9 cellular contexts compared by ENCODE assay signal in the genomic region with DNA sequence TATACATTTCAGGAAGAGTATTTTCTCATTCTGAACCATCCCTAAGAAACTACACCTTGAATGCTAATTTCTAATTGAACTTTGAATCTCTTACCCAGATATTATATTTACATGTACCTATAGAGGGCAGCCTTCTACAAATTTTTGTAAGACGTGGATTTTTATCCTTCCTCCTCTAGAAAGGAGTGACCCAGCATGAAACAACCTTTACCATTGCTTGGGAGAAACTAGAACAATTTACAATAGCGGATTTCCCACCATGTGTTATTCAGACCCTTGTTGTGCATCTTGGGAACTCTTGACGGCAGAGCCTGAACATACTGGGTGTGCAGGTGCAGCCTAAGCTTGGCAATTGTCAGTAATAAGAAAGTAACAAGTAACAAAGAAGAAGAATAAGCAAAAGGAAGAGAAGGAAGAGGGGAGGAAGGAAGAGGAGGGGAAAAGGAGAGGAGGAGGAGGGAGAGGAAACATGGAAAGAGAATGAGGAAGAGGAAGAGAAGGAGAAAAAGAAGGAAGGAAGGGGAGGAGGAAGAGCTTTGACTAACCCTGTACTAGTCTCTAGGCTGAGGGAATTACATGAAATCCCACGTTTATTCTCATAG. TPM values are rescaled to one million over a fixed set of nuclear protein-coding genes. Genes with fewer than 3 reads are reported as not detected.
DNase-seq lines count a peak whose midpoint lies in the region; ATAC-seq, FAIRE-seq and TF ChIP-seq lines count a peak whose summit lies in the region.
"Had no signal": no experiment of that assay in that cellular context is flagged by ENCODE, and none has a peak within 500 bp of the region (broad histone marks: within the 10 kb centered on the region; RNA-seq: fewer than 3 reads in every experiment).

No MANE protein-coding gene starts in this region.

- H3K9ac ChIP-seq in kidney (ENCODE audit: low read length in 2 of 2) = no peak overlapping the region

- H3K27ac ChIP-seq in kidney (ENCODE audit: low read depth in 2 of 2, low read length in 2 of 2) (no peak overlapping the region), tibial nerve (no peak overlapping the region)

- intact Hi-C loops in kidney (cut with DNase I) = no loop called here
- intact Hi-C loops in activated CD4-positive, alpha-beta memory T cell treated with anti-CD3 and anti-CD28 coated beads for 36 hours (cut with micrococcal nuclease) = loop anchor here (1.0 to 10.0 kb wide), 6 partner anchors 58 to 295 kb away; a partner anchor contains a TSS

- peak; percentile 30 to 62 for ATAC-seq in activated T-cell treated with anti-CD3 and anti-CD28 coated beads, Interleukin-2, amount 50 U/mL, for 4 hours
- peak; percentile 62 for ATAC-seq in HG02884 (IDR thresholded peaks at IDR 0.05; ENCODE audit: unreplicated experiment)

- no peaks in the 10 kb centered on the region for H3K36me3 ChIP-seq in kidney (ENCODE audit: control insufficient read depth in 1 of 2, insufficient read depth in 2 of 2, low read length in 2 of 2)
- H3K36me3 ChIP-seq in tibial nerve = no peaks in the 10 kb centered on the region

- H3K27me3 ChIP-seq in tibial nerve = no peaks in the 10 kb centered on the region

- no peak overlapping the region for H3K27ac Mint-ChIP-seq in activated CD4-positive, alpha-beta memory T cell treated with anti-CD3 and anti-CD28 coated beads for 36 hours
- H3K27ac Mint-ChIP-seq: activated naive CD4-positive, alpha-beta T cell treated with anti-CD3 and anti-CD28 coated beads, Interleukin-2, amount 50 U/mL, for 24 hours had no signal

- peak; percentile 90 for FAIRE-seq in kidney (lab: Jason Lieb, UNC)

- TF ChIP-seq POLR2A in tibial nerve (IDR thresholded peaks at IDR 0.05) = no peak

- peaks cover 4% of the 10 kb centered on the region for H3K27me3 Mint-ChIP-seq in activated T-cell treated with anti-CD3 and anti-CD28 coated beads, Interleukin-2, amount 50 U/mL, for 4 hours (ENCODE audit: low read depth)
- H3K27me3 Mint-ChIP-seq in activated CD4-positive, alpha-beta memory T cell treated with anti-CD3 and anti-CD28 coated beads for 36 hours = peaks cover 5% of the 10 kb centered on the region

- POLR2A ChIA-PET in activated CD4-positive, alpha-beta memory T cell treated with anti-CD3 and anti-CD28 coated beads for 36 hours (lab: Charles Lee) = interaction anchor here (0.8 kb wide), 1 partner anchor 144 kb away, joined by 4 read pairs; a partner anchor contains a TSS

- peaks cover 2% of the 10 kb centered on the region for H3K4me1 Mint-ChIP-seq in activated T-cell treated with anti-CD3 and anti-CD28 coated beads, Interleukin-2, amount 50 U/mL, for 4 hours (ENCODE audit: low read depth)
- peaks cover 4% of the 10 kb centered on the region for H3K4me1 Mint-ChIP-seq in activated CD4-positive, alpha-beta memory T cell treated with anti-CD3 and anti-CD28 coated beads for 36 hours (ENCODE audit: low read depth)

- 8 to 13% methylated on average over 4 of the region's 4 CpGs for WGBS in tibial nerve, 2 donors

- in situ Hi-C loops in T47D (cut with HindIII; ENCODE audit: low pct_unique_long_range_greater_than_20kb, low sequenced_read_pairs) = no loop called here

- H3K4me3 Mint-ChIP-seq in activated T-cell treated with anti-CD3 and anti-CD28 coated beads, Interleukin-2, amount 50 U/mL, for 4 hours = no peak overlapping the region
- H3K4me3 Mint-ChIP-seq in activated CD4-positive, alpha-beta memory T cell treated with anti-CD3 and anti-CD28 coated beads for 36 hours = no peak overlapping the region
- H3K4me3 Mint-ChIP-seq: activated naive CD4-positive, alpha-beta T cell treated with anti-CD3 and anti-CD28 coated beads, Interleukin-2, amount 50 U/mL, for 24 hours had no signal

- H3K4me1 ChIP-seq in kidney (ENCODE audit: control insufficient read depth in 1 of 2, insufficient read depth in 1 of 2, low read depth in 1 of 2, low read length in 2 of 2) = peaks cover 0 to 2% of the 10 kb centered on the region in 2 donors
- H3K4me1 ChIP-seq in tibial nerve = no peaks in the 10 kb centered on the region

- CTCF ChIA-PET in activated CD4-positive, alpha-beta memory T cell treated with anti-CD3 and anti-CD28 coated beads for 36 hours (lab: Charles Lee) = interaction anchor here (0.6 to 3.1 kb wide), 27 partner anchors 9 to 1247 kb away, joined by 3 to 39 read pairs (median 3); a partner anchor contains a TSS

- H3K9me3 Mint-ChIP-seq in activated T-cell treated with anti-CD3 and anti-CD28 coated beads, Interleukin-2, amount 50 U/mL, for 4 hours = no peaks in the 10 kb centered on the region
- H3K9me3 Mint-ChIP-seq in activated CD4-positive, alpha-beta memory T cell treated with anti-CD3 and anti-CD28 coated beads for 36 hours = no peaks in the 10 kb centered on the region
- H3K9me3 Mint-ChIP-seq: activated naive CD4-positive, alpha-beta T cell treated with anti-CD3 and anti-CD28 coated beads, Interleukin-2, amount 50 U/mL, for 24 hours had no signal

- H3K9me3 ChIP-seq in kidney (ENCODE audit: control insufficient read depth in 1 of 2, low read length in 2 of 2) = no peaks in the 10 kb centered on the region
- H3K9me3 ChIP-seq in tibial nerve = no peaks in the 10 kb centered on the region

- DNase-seq in activated T-cell treated with anti-CD3 and anti-CD28 coated beads, Interleukin-2, amount 50 U/mL, for 4 hours = no peak
- no peak for DNase-seq in activated T-cell treated with anti-CD3 and anti-CD28 coated beads, Interleukin-2, amount 50 U/mL, for 1 hour
- DNase-seq in NCI-H748 (lab: John Stamatoyannopoulos, UW; ENCODE audit: unreplicated experiment) (peak; percentile 58), T47D (ENCODE audit: low read depth in 1 of 2, low spot score in 1 of 2) (peak; percentile 11 to 46), kidney (no peak), tibial nerve (ENCODE audit: low spot score in 2 of 2) (no peak)
- DNase-seq in activated CD4-positive, alpha-beta memory T cell treated with anti-CD3 and anti-CD28 coated beads for 36 hours = no peak

- no peaks in the 10 kb centered on the region for H3K36me3 Mint-ChIP-seq in activated T-cell treated with anti-CD3 and anti-CD28 coated beads, Interleukin-2, amount 50 U/mL, for 4 hours (ENCODE audit: insufficient read depth)
- H3K36me3 Mint-ChIP-seq in activated CD4-positive, alpha-beta memory T cell treated with anti-CD3 and anti-CD28 coated beads for 36 hours = no peaks in the 10 kb centered on the region
- H3K36me3 Mint-ChIP-seq: activated naive CD4-positive, alpha-beta T cell treated with anti-CD3 and anti-CD28 coated beads, Interleukin-2, amount 50 U/mL, for 24 hours had no signal

- H3K4me3 ChIP-seq in kidney (ENCODE audit: low read length in 2 of 2) = no peak overlapping the region
- no peak overlapping the region for H3K4me3 ChIP-seq in tibial nerve

- TF ChIP-seq EP300 in tibial nerve (IDR thresholded peaks at IDR 0.05) = peak in 1 of 2 donors; percentile 27

- TF ChIP-seq CTCF in kidney (IDR thresholded peaks at IDR 0.05; ENCODE audit: borderline replicate concordance, extremely low read depth, insufficient read depth) (peak; percentile 37), tibial nerve (IDR thresholded peaks at IDR 0.05) (peak in 4 of 5 experiments; percentile 22 to 51 (median 40))

RNA-seq across cellular contexts. Expression of a gene that starts 10.8 kb away (rescaled TPM):
- total RNA-seq in activated T-cell treated with anti-CD3 and anti-CD28 coated beads, Interleukin-2, amount 50 U/mL, for 4 hours = not detected
- total RNA-seq in kidney (not detected), tibial nerve (not detected)
- not detected for polyA plus RNA-seq in kidney (ENCODE audit: insufficient read depth, low read depth, low replicate concordance)
- total RNA-seq in activated CD4-positive, alpha-beta memory T cell treated with anti-CD3 and anti-CD28 coated beads for 36 hours = not detected

RNA-seq across cellular contexts. Expression of a gene that starts 44.1 kb away (rescaled TPM):
- not detected for total RNA-seq in activated T-cell treated with anti-CD3 and anti-CD28 coated beads, Interleukin-2, amount 50 U/mL, for 4 hours
- total RNA-seq in kidney (7.5 TPM), tibial nerve (1 to 10 TPM in 2 of 4 donors, under 1 TPM in 1, not detected in 1; 0.84 to 1.5 (median 1.4) TPM)
- 13.8 TPM for polyA plus RNA-seq in kidney (ENCODE audit: insufficient read depth, low read depth, low replicate concordance)
- not detected for total RNA-seq in activated CD4-positive, alpha-beta memory T cell treated with anti-CD3 and anti-CD28 coated beads for 36 hours

RNA-seq across cellular contexts. Expression of a gene that starts 45.7 kb away (rescaled TPM):
- not detected for total RNA-seq in activated T-cell treated with anti-CD3 and anti-CD28 coated beads, Interleukin-2, amount 50 U/mL, for 4 hours
- total RNA-seq in kidney (not detected), tibial nerve (not detected)
- not detected for polyA plus RNA-seq in kidney (ENCODE audit: insufficient read depth, low read depth, low replicate concordance)
- not detected for total RNA-seq in activated CD4-positive, alpha-beta memory T cell treated with anti-CD3 and anti-CD28 coated beads for 36 hours

Comparison
In these comparisons a context has a peak if more than half of its experiments do, and no peak if none do; other contexts are left out.
1. DNase-seq: peak in NCI-H748 (single experiment) and T47D (2 of 2); none in activated T-cell treated with anti-CD3 and anti-CD28 coated beads, Interleukin-2, amount 50 U/mL, for 4 hours (single experiment), activated T-cell treated with anti-CD3 and anti-CD28 coated beads, Interleukin-2, amount 50 U/mL, for 1 hour (single experiment), kidney (single experiment), tibial nerve (0 of 2) and activated CD4-positive, alpha-beta memory T cell treated with anti-CD3 and anti-CD28 coated beads for 36 hours (single experiment).